In genomic region chr15:29089731-29090616, GRCh38 we compare ENCODE assay signal across 8 cellular contexts.
DNase-seq lines count a peak whose midpoint lies in the region; ATAC-seq and TF ChIP-seq lines count a peak whose summit lies in the region.

No MANE protein-coding gene starts in this region.

- intact Hi-C loops in CD8-positive, alpha-beta T cell (cut with DNase I, micrococcal nuclease): loop anchor here (1.0 to 2.0 kb wide), 2 partner anchors 115 to 217 kb away; no protein-coding TSS in a partner anchor
- intact Hi-C loops in naive thymus-derived CD4-positive, alpha-beta T cell (cut with micrococcal nuclease): loop anchor here in 1 of 2 donors (1.0 kb wide), 2 partner anchors 115 to 217 kb away; no protein-coding TSS in a partner anchor
- intact Hi-C loops in gastrocnemius medialis (cut with DNase I; ENCODE audit: low total_unique reads): no loop called here

- peak; percentile 55 for ATAC-seq in CD8-positive, alpha-beta T cell
- peak; percentile 56 for ATAC-seq in activated naive CD8-positive, alpha-beta T cell treated with anti-CD3 and anti-CD28 coated beads, Interleukin-2, amount 50 U/mL, for 24 hours
- peak; percentile 66 for ATAC-seq in naive thymus-derived CD4-positive, alpha-beta T cell
- ATAC-seq in HG02981 (IDR thresholded peaks at IDR 0.05; ENCODE audit: unreplicated experiment): no peak
- ATAC-seq in GM19023 (IDR thresholded peaks at IDR 0.05; ENCODE audit: unreplicated experiment): no peak
- ATAC-seq in gastrocnemius medialis: no peak

- peak overlapping the region; percentile 39 for H3K4me3 ChIP-seq in CD8-positive, alpha-beta T cell (ENCODE audit: low read depth, low read length)
- H3K4me3 ChIP-seq in naive thymus-derived CD4-positive, alpha-beta T cell (ENCODE audit: low read length): peak overlapping the region; percentile 34
- no peak overlapping the region for H3K4me3 ChIP-seq in gastrocnemius medialis

- H3K36me3 ChIP-seq in CD8-positive, alpha-beta T cell (ENCODE audit: insufficient read depth, low read length): peaks cover 14% of the 10 kb centered on the region
- H3K36me3 ChIP-seq in naive thymus-derived CD4-positive, alpha-beta T cell (ENCODE audit: control insufficient read depth in 2 of 3, insufficient read depth in 3 of 3, low read length in 3 of 3): peaks cover 0 to 40% (median 3%) of the 10 kb centered on the region in 3 experiments
- H3K36me3 ChIP-seq in gastrocnemius medialis: no peaks in the 10 kb centered on the region

- TF ChIP-seq CTCF in CD8-positive, alpha-beta T cell (IDR thresholded peaks at IDR 0.05): no peak
- no peak for TF ChIP-seq CTCF in gastrocnemius medialis (IDR thresholded peaks at IDR 0.05 in 4 of 5, conservative IDR thresholded peaks at IDR 0.05 in 1 of 5)

- peak overlapping the region; percentile 80 for H3K27ac Mint-ChIP-seq in CD8-positive, alpha-beta T cell
- no peak overlapping the region for H3K27ac Mint-ChIP-seq in activated naive CD8-positive, alpha-beta T cell treated with anti-CD3 and anti-CD28 coated beads, Interleukin-2, amount 50 U/mL, for 24 hours
- peak overlapping the region; percentile 51 to 85 (median 72) for H3K27ac Mint-ChIP-seq in naive thymus-derived CD4-positive, alpha-beta T cell

- POLR2A ChIA-PET in CD8-positive, alpha-beta T cell (lab: Charles Lee): interaction anchor here (1.4 kb wide), 1 partner anchor 46 kb away, joined by 3 read pairs; no protein-coding TSS in a partner anchor
- POLR2A ChIA-PET in naive thymus-derived CD4-positive, alpha-beta T cell (lab: Charles Lee): no interaction called here

- no peaks in the 10 kb centered on the region for H3K27me3 Mint-ChIP-seq in CD8-positive, alpha-beta T cell (ENCODE audit: low read depth)
- no peaks in the 10 kb centered on the region for H3K27me3 Mint-ChIP-seq in activated naive CD8-positive, alpha-beta T cell treated with anti-CD3 and anti-CD28 coated beads, Interleukin-2, amount 50 U/mL, for 24 hours
- no peaks in the 10 kb centered on the region for H3K27me3 Mint-ChIP-seq in naive thymus-derived CD4-positive, alpha-beta T cell

- peaks cover 55% of the 10 kb centered on the region for H3K36me3 Mint-ChIP-seq in CD8-positive, alpha-beta T cell
- peaks cover 3% of the 10 kb centered on the region for H3K36me3 Mint-ChIP-seq in activated naive CD8-positive, alpha-beta T cell treated with anti-CD3 and anti-CD28 coated beads, Interleukin-2, amount 50 U/mL, for 24 hours (ENCODE audit: low read depth)
- H3K36me3 Mint-ChIP-seq in naive thymus-derived CD4-positive, alpha-beta T cell: peaks cover 0 to 22% (median 11%) of the 10 kb centered on the region in 5 donors

- H3K27ac ChIP-seq in CD8-positive, alpha-beta T cell (ENCODE audit: low read depth, low read length): peak overlapping the region; percentile 38
- peak overlapping the region; percentile 34 for H3K27ac ChIP-seq in naive thymus-derived CD4-positive, alpha-beta T cell (ENCODE audit: low read depth, low read length)
- no peak overlapping the region for H3K27ac ChIP-seq in gastrocnemius medialis

- in situ Hi-C loops in gastrocnemius medialis (cut with MboI; ENCODE audit: low sequenced_read_pairs in 4 of 4): no loop called here

- H3K27me3 ChIP-seq in CD8-positive, alpha-beta T cell (ENCODE audit: insufficient read depth, low read length): no peaks in the 10 kb centered on the region
- H3K27me3 ChIP-seq in naive thymus-derived CD4-positive, alpha-beta T cell (ENCODE audit: control insufficient read depth in 2 of 2, insufficient read depth in 2 of 2, low read length in 2 of 2): no peaks in the 10 kb centered on the region
- H3K27me3 ChIP-seq in gastrocnemius medialis: no peaks in the 10 kb centered on the region

- peak overlapping the region; percentile 65 for H3K4me3 Mint-ChIP-seq in CD8-positive, alpha-beta T cell
- H3K4me3 Mint-ChIP-seq in activated naive CD8-positive, alpha-beta T cell treated with anti-CD3 and anti-CD28 coated beads, Interleukin-2, amount 50 U/mL, for 24 hours: peak overlapping the region; percentile 57
- H3K4me3 Mint-ChIP-seq in naive thymus-derived CD4-positive, alpha-beta T cell: peak overlapping the region; percentile 49 to 74 (median 58)

- peaks cover 36% of the 10 kb centered on the region for H3K4me1 ChIP-seq in CD8-positive, alpha-beta T cell (ENCODE audit: insufficient read depth, low read length)
- peaks cover 12 to 17% of the 10 kb centered on the region in 2 donors for H3K4me1 ChIP-seq in naive thymus-derived CD4-positive, alpha-beta T cell (ENCODE audit: control insufficient read depth in 2 of 2, insufficient read depth in 2 of 2, low read length in 2 of 2)
- no peaks in the 10 kb centered on the region for H3K4me1 ChIP-seq in gastrocnemius medialis

- CTCF ChIA-PET in CD8-positive, alpha-beta T cell (lab: Charles Lee): interaction anchor here (0.7 to 8.1 kb wide), 25 partner anchors 9 to 286 kb away, joined by 3 to 68 read pairs (median 3); no protein-coding TSS in a partner anchor
- CTCF ChIA-PET in naive thymus-derived CD4-positive, alpha-beta T cell (lab: Charles Lee): interaction anchor here (0.8 to 2.1 kb wide), 6 partner anchors 9 to 216 kb away, joined by 3 to 6 read pairs (median 4); no protein-coding TSS in a partner anchor

- peak in 3 of 7 experiments; percentile 3 to 61 (median 11) for DNase-seq in CD8-positive, alpha-beta T cell
- peak; percentile 57 to 80 for DNase-seq in Kasumi-1 (lab: John Stamatoyannopoulos, UW)
- peak; percentile 30 for DNase-seq in activated naive CD8-positive, alpha-beta T cell treated with anti-CD3 and anti-CD28 coated beads, Interleukin-2, amount 50 U/mL, for 24 hours
- DNase-seq in naive thymus-derived CD4-positive, alpha-beta T cell: peak in 4 of 9 donors; percentile 18 to 34 (median 26)
- no peak for DNase-seq in AG08395 (ENCODE audit: low spot score)
- no peak for DNase-seq in gastrocnemius medialis

- peaks cover 43% of the 10 kb centered on the region for H3K4me1 Mint-ChIP-seq in CD8-positive, alpha-beta T cell (ENCODE audit: low read depth)
- H3K4me1 Mint-ChIP-seq in activated naive CD8-positive, alpha-beta T cell treated with anti-CD3 and anti-CD28 coated beads, Interleukin-2, amount 50 U/mL, for 24 hours: peaks cover 22% of the 10 kb centered on the region
- peaks cover 13 to 57% (median 41%) of the 10 kb centered on the region in 7 donors for H3K4me1 Mint-ChIP-seq in naive thymus-derived CD4-positive, alpha-beta T cell

- no peak for TF ChIP-seq POLR2A in gastrocnemius medialis (IDR thresholded peaks at IDR 0.05)

- H3K9me3 Mint-ChIP-seq in CD8-positive, alpha-beta T cell: no peaks in the 10 kb centered on the region
- H3K9me3 Mint-ChIP-seq in activated naive CD8-positive, alpha-beta T cell treated with anti-CD3 and anti-CD28 coated beads, Interleukin-2, amount 50 U/mL, for 24 hours: no peaks in the 10 kb centered on the region
- H3K9me3 Mint-ChIP-seq in naive thymus-derived CD4-positive, alpha-beta T cell: peaks cover 0 to 2% (median 0%) of the 10 kb centered on the region in 11 donors

- no peaks in the 10 kb centered on the region for H3K9me3 ChIP-seq in CD8-positive, alpha-beta T cell (ENCODE audit: low read length)
- H3K9me3 ChIP-seq in naive thymus-derived CD4-positive, alpha-beta T cell (ENCODE audit: control insufficient read depth in 2 of 3, low read length in 3 of 3): no peaks in the 10 kb centered on the region
- no peaks in the 10 kb centered on the region for H3K9me3 ChIP-seq in gastrocnemius medialis

Comparison
In these comparisons a context has a peak if more than half of its experiments do, and no peak if none do; other contexts are left out.
1. ATAC-seq: peak in CD8-positive, alpha-beta T cell (single experiment), activated naive CD8-positive, alpha-beta T cell treated with anti-CD3 and anti-CD28 coated beads, Interleukin-2, amount 50 U/mL, for 24 hours (single experiment) and naive thymus-derived CD4-positive, alpha-beta T cell (single experiment); none in HG02981 (single experiment), GM19023 (single experiment) and gastrocnemius medialis (0 of 2).
2. DNase-seq: peak in Kasumi-1 (2 of 2) and activated naive CD8-positive, alpha-beta T cell treated with anti-CD3 and anti-CD28 coated beads, Interleukin-2, amount 50 U/mL, for 24 hours (single experiment); none in AG08395 (single experiment) and gastrocnemius medialis (0 of 2).
3. H3K27ac ChIP-seq: peak in CD8-positive, alpha-beta T cell (single experiment) and naive thymus-derived CD4-positive, alpha-beta T cell (single experiment); none in gastrocnemius medialis (0 of 4).
4. H3K4me3 ChIP-seq: peak in CD8-positive, alpha-beta T cell (single experiment) and naive thymus-derived CD4-positive, alpha-beta T cell (single experiment); none in gastrocnemius medialis (0 of 4).
5. Peak in every context shown above with its lines, with median percentiles within 50 percentile points of each other: H3K4me3 Mint-ChIP-seq.